19 cellular contexts compared by ENCODE assay signal in genomic region chr6:39755231-39755630, GRCh38. TPM values are rescaled to one million over a fixed set of nuclear protein-coding genes. Genes with fewer than 3 reads are reported as not detected.
A peak's percentile ranks its signal among the peaks of the same experiment; 100 is the strongest.
DNase-seq lines count a peak whose midpoint lies in the region; TF ChIP-seq lines count a peak whose summit lies in the region.
"Had no signal": no experiment of that assay in that cellular context is flagged by ENCODE, and none has a peak within 500 bp of the region (broad histone marks: within the 10 kb centered on the region; RNA-seq: fewer than 3 reads in every experiment).

No MANE protein-coding gene starts in this region.

- no peak for TF ChIP-seq CTCF in fibroblast of mammary gland (conservative IDR thresholded peaks at IDR 0.05; ENCODE audit: control insufficient read depth, insufficient read depth, low read depth, low read length)

- H3K4me3 ChIP-seq in fibroblast of mammary gland (ENCODE audit: control insufficient read depth, low read depth, low read length) = no peak overlapping the region
- H3K4me3 ChIP-seq: GM12878, HAP-1 had no signal

- peak; percentile 39 for DNase-seq in EH (ENCODE audit: low read depth)
- DNase-seq in astrocyte of the hippocampus (ENCODE audit: low read depth, low spot score) = peak; percentile 43
- peak; percentile 35 for DNase-seq in fibroblast of mammary gland (ENCODE audit: low read depth)
- DNase-seq in renal cortical epithelial cell (ENCODE audit: low read depth) = peak; percentile 6
- DNase-seq in KBM-7 = no peak
- DNase-seq in SIG-M5 treated with dmso at 0.1 percent for 504 hours (lab: John Stamatoyannopoulos, UW; ENCODE audit: unreplicated experiment) = no peak
- no peak for DNase-seq in SK-N-DZ (ENCODE audit: low spot score)
- no peak for DNase-seq in NCI-H524 treated with DMSO at 0.1 percent for 48 hours (lab: John Stamatoyannopoulos, UW)
- DNase-seq: CD4-positive, alpha-beta T cell; DMS153; EL; NCI-H1694; NCI-H2081 treated with DMSO at 0.1 percent for 48 hours; NCI-H510A; NCI-H774; SHP77 had no signal

- in situ Hi-C loops in KBM-7 (cut with MboI; ENCODE audit: low pct_unique_long_range_greater_than_20kb, low sequenced_read_pairs) = no loop called here

RNA-seq across cellular contexts. Expression of gene KIF6, which starts 30.0 kb away (rescaled TPM):
- total RNA-seq in renal cortical epithelial cell = 1.3 TPM in 1 of 2 replicates, not detected in the other
- polyA plus RNA-seq in SK-N-DZ (2014; cell fraction: cytosol; rRNA removed) = 0.06 and 0.20 TPM in 2 replicates
- 0.02 TPM in 1 of 2 replicates, not detected in the other for polyA plus RNA-seq in SK-N-DZ (2014; cell fraction: nucleus; rRNA removed)
- total RNA-seq: CD4-positive, alpha-beta T cell; OCI-LY7 had no signal

RNA-seq across cellular contexts. Expression of gene DAAM2, which starts 36.9 kb away (rescaled TPM):
- total RNA-seq in renal cortical epithelial cell = 1.7 TPM in 1 of 2 replicates, not detected in the other
- not detected in 2 replicates for polyA plus RNA-seq in SK-N-DZ (2014; cell fraction: cytosol; rRNA removed)
- polyA plus RNA-seq in SK-N-DZ (2014; cell fraction: nucleus; rRNA removed) = not detected in 2 replicates
- total RNA-seq: CD4-positive, alpha-beta T cell had no signal

Comparison
In these comparisons a context has a peak if more than half of its experiments do, and no peak if none do; other contexts are left out.
1. DNase-seq: peak in EH (single experiment), astrocyte of the hippocampus (single experiment), fibroblast of mammary gland (single experiment) and renal cortical epithelial cell (single experiment); none in KBM-7 (single experiment), SIG-M5 treated with dmso at 0.1 percent for 504 hours (single experiment), SK-N-DZ (single experiment) and NCI-H524 treated with DMSO at 0.1 percent for 48 hours (single experiment).